Comparison of ENCODE assay signal across 10 cellular contexts in genomic region chr15:69668963-69669362, GRCh38.
DNase-seq lines count a peak whose midpoint lies in the region; ATAC-seq and TF ChIP-seq lines count a peak whose summit lies in the region.
"Had no signal": no experiment of that assay in that cellular context is flagged by ENCODE, and none has a peak within 500 bp of the region (broad histone marks: within the 10 kb centered on the region; RNA-seq: fewer than 3 reads in every experiment).

No MANE protein-coding gene starts in this region.

- H3K27me3 Mint-ChIP-seq in activated T-helper 17 cell treated with anti-CD3 and anti-CD28 coated beads, Interleukin-2, amount 50 U/mL, for 72 hours = no peaks in the 10 kb centered on the region

- ATAC-seq in Right ventricle myocardium inferior (peak; percentile 52), HG03139 (IDR thresholded peaks at IDR 0.05; ENCODE audit: unreplicated experiment) (peak; percentile 48), upper lobe of right lung (peak; percentile 24), GM21515 (IDR thresholded peaks at IDR 0.05; ENCODE audit: unreplicated experiment) (no peak)
- peak; percentile 62 for ATAC-seq in activated T-helper 17 cell treated with anti-CD3 and anti-CD28 coated beads, Interleukin-2, amount 50 U/mL, for 72 hours (replicated peaks)

- DNase-seq in Right ventricle myocardium inferior (ENCODE audit: missing footprints) = peak; percentile 69
- no peak for DNase-seq in left ventricle myocardium inferior
- DNase-seq in upper lobe of right lung = no peak
- DNase-seq in SJCRH30 = no peak
- no peak for DNase-seq in T-helper 9 cell

- intact Hi-C loops in Right ventricle myocardium inferior (cut with DNase I) = no loop called here
- intact Hi-C loops in left ventricle myocardium inferior (cut with micrococcal nuclease) = no loop called here
- intact Hi-C loops in upper lobe of right lung (cut with DNase I) = no loop called here

- H3K36me3 Mint-ChIP-seq in activated T-helper 17 cell treated with anti-CD3 and anti-CD28 coated beads, Interleukin-2, amount 50 U/mL, for 72 hours (ENCODE audit: low read depth) = no peaks in the 10 kb centered on the region

- peaks cover 23% of the 10 kb centered on the region for H3K4me1 ChIP-seq in left ventricle myocardium inferior
- H3K4me1 ChIP-seq in upper lobe of right lung = peaks cover 9% of the 10 kb centered on the region
- peaks cover 33% of the 10 kb centered on the region for H3K4me1 ChIP-seq in SJCRH30

- TF ChIP-seq CTCF in left ventricle myocardium inferior (IDR thresholded peaks at IDR 0.05; ENCODE audit: borderline replicate concordance) (no peak), upper lobe of right lung (IDR thresholded peaks at IDR 0.05) (no peak)

- H3K9me3 Mint-ChIP-seq in activated T-helper 17 cell treated with anti-CD3 and anti-CD28 coated beads, Interleukin-2, amount 50 U/mL, for 72 hours = no peaks in the 10 kb centered on the region

- H3K27ac Mint-ChIP-seq in activated T-helper 17 cell treated with anti-CD3 and anti-CD28 coated beads, Interleukin-2, amount 50 U/mL, for 72 hours = peak overlapping the region; percentile 79

- H3K4me3 ChIP-seq in left ventricle myocardium inferior (no peak overlapping the region), upper lobe of right lung (no peak overlapping the region), SJCRH30 (no peak overlapping the region)

- no peaks in the 10 kb centered on the region for H3K9me3 ChIP-seq in left ventricle myocardium inferior (replicated peaks)
- no peaks in the 10 kb centered on the region for H3K9me3 ChIP-seq in upper lobe of right lung
- no peaks in the 10 kb centered on the region for H3K9me3 ChIP-seq in SJCRH30 (replicated peaks)

- H3K36me3 ChIP-seq in left ventricle myocardium inferior (no peaks in the 10 kb centered on the region), upper lobe of right lung (no peaks in the 10 kb centered on the region), SJCRH30 (no peaks in the 10 kb centered on the region)

- H3K27me3 ChIP-seq in left ventricle myocardium inferior (ENCODE audit: low read depth) = peaks cover 60% of the 10 kb centered on the region
- no peaks in the 10 kb centered on the region for H3K27me3 ChIP-seq in upper lobe of right lung
- no peaks in the 10 kb centered on the region for H3K27me3 ChIP-seq in SJCRH30

- peak overlapping the region; percentile 54 for H3K4me3 Mint-ChIP-seq in activated T-helper 17 cell treated with anti-CD3 and anti-CD28 coated beads, Interleukin-2, amount 50 U/mL, for 72 hours

- no peak overlapping the region for H3K27ac ChIP-seq in left ventricle myocardium inferior (replicated peaks)
- no peak overlapping the region for H3K27ac ChIP-seq in upper lobe of right lung
- no peak overlapping the region for H3K27ac ChIP-seq in SJCRH30
- H3K27ac ChIP-seq: C4-2B, parathyroid adenoma had no signal

- H3K4me1 Mint-ChIP-seq in activated T-helper 17 cell treated with anti-CD3 and anti-CD28 coated beads, Interleukin-2, amount 50 U/mL, for 72 hours = peaks cover 11% of the 10 kb centered on the region
